Comparison of ENCODE assay signal across 1 cellular context in genomic region chr12:6387541-6387940, GRCh38.
TF ChIP-seq lines count a peak whose summit lies in the region.

No MANE protein-coding gene starts in this region.

TF ChIP-seq in IMR-90, 13 proteins besides CTCF, POLR2A, EP300 and RAD21 (continued from another document):
- TF ChIP-seq SMC3 (IDR thresholded peaks at IDR 0.05; ENCODE audit: low read depth, low read length): no peak
- no peak for TF ChIP-seq CEBPB (IDR thresholded peaks at IDR 0.05; ENCODE audit: low read depth, low read length)
